ENCODE assay signal across 10 cellular contexts in genomic region chr11:68550485-68550817, GRCh38.
DNase-seq lines count a peak whose midpoint lies in the region; ATAC-seq and TF ChIP-seq lines count a peak whose summit lies in the region.
"Had no signal": no experiment of that assay in that cellular context is flagged by ENCODE, and none has a peak within 500 bp of the region (broad histone marks: within the 10 kb centered on the region; RNA-seq: fewer than 3 reads in every experiment).

No MANE protein-coding gene starts in this region.

- no peak for TF ChIP-seq CTCF in hepatocyte (IDR thresholded peaks at IDR 0.05; ENCODE audit: poor library complexity)

- no peak for DNase-seq in activated CD8-positive, alpha-beta memory T cell treated with anti-CD3 and anti-CD28 coated beads, Interleukin-2, amount 10 ng/mL, durations not matched to agents 7 days and 5 days
- DNase-seq in activated CD8-positive, alpha-beta memory T cell treated with anti-CD3 and anti-CD28 coated beads, Interleukin-2, amount 50 U/mL, for 48 hours = no peak
- peak; percentile 38 for DNase-seq in activated CD8-positive, alpha-beta T cell treated with anti-CD3 and anti-CD28 coated beads, Interleukin-2, amount 10 ng/mL, durations not matched to agents 7 days and 5 days
- DNase-seq in hepatocyte (ENCODE audit: low spot score) = no peak
- peak; percentile 49 for DNase-seq in stimulated activated naive CD8-positive, alpha-beta T cell treated with anti-CD3 and anti-CD28 coated beads, Interleukin-15, Interleukin-2, amounts not matched to agents 100 U/mL and 50 U/mL, for 24 hours
- DNase-seq in NCI-H446 (lab: John Stamatoyannopoulos, UW) = no peak
- no peak for DNase-seq in NCI-H1092 treated with DMSO at 0.1 percent for 48 hours (lab: John Stamatoyannopoulos, UW)
- no peak for DNase-seq in RPMI8226
- DNase-seq: adrenal gland had no signal

- H3K36me3 ChIP-seq in hepatocyte (replicated peaks; ENCODE audit: insufficient read depth, low read depth) = no peaks in the 10 kb centered on the region

- CTCF ChIA-PET in activated CD8-positive, alpha-beta memory T cell treated with anti-CD3 and anti-CD28 coated beads, Interleukin-2, amount 10 ng/mL, durations not matched to agents 7 days and 5 days (lab: Charles Lee) = interaction anchor here (1.0 kb wide), 1 partner anchor 33 kb away, joined by 3 read pairs; no protein-coding TSS in a partner anchor
- CTCF ChIA-PET in activated CD8-positive, alpha-beta T cell treated with anti-CD3 and anti-CD28 coated beads, Interleukin-2, amount 10 ng/mL, durations not matched to agents 7 days and 5 days (lab: Charles Lee) = interaction anchor here (0.9 to 1.2 kb wide), 4 partner anchors 27 to 90 kb away, joined by 3 to 5 read pairs (median 4); no protein-coding TSS in a partner anchor

- no peak overlapping the region for H3K4me3 ChIP-seq in hepatocyte
- H3K4me3 ChIP-seq: adrenal gland, K562 had no signal

- H3K79me2 ChIP-seq in hepatocyte = peaks cover 88% of the 10 kb centered on the region

- no peaks in the 10 kb centered on the region for H3K9me3 Mint-ChIP-seq in activated CD8-positive, alpha-beta memory T cell treated with anti-CD3 and anti-CD28 coated beads, Interleukin-2, amount 10 ng/mL, durations not matched to agents 7 days and 5 days (ENCODE audit: low read depth)
- H3K9me3 Mint-ChIP-seq in activated CD8-positive, alpha-beta T cell treated with anti-CD3 and anti-CD28 coated beads, Interleukin-2, amount 10 ng/mL, durations not matched to agents 7 days and 5 days (ENCODE audit: insufficient read depth) = no peaks in the 10 kb centered on the region

- peaks cover 40% of the 10 kb centered on the region for H3K4me1 Mint-ChIP-seq in activated CD8-positive, alpha-beta memory T cell treated with anti-CD3 and anti-CD28 coated beads, Interleukin-2, amount 10 ng/mL, durations not matched to agents 7 days and 5 days
- peaks cover 46% of the 10 kb centered on the region for H3K4me1 Mint-ChIP-seq in activated CD8-positive, alpha-beta T cell treated with anti-CD3 and anti-CD28 coated beads, Interleukin-2, amount 10 ng/mL, durations not matched to agents 7 days and 5 days (ENCODE audit: low read depth)

- ATAC-seq in activated CD8-positive, alpha-beta memory T cell treated with anti-CD3 and anti-CD28 coated beads, Interleukin-2, amount 10 ng/mL, durations not matched to agents 7 days and 5 days = no peak
- peak; percentile 57 for ATAC-seq in activated CD8-positive, alpha-beta T cell treated with anti-CD3 and anti-CD28 coated beads, Interleukin-2, amount 10 ng/mL, durations not matched to agents 7 days and 5 days
- ATAC-seq in stimulated activated naive CD8-positive, alpha-beta T cell treated with anti-CD3 and anti-CD28 coated beads, Interleukin-15, Interleukin-2, amounts not matched to agents 100 U/mL and 50 U/mL, for 24 hours = peak; percentile 48
- ATAC-seq: K562 had no signal

- H3K27ac Mint-ChIP-seq in activated CD8-positive, alpha-beta memory T cell treated with anti-CD3 and anti-CD28 coated beads, Interleukin-2, amount 10 ng/mL, durations not matched to agents 7 days and 5 days = peak overlapping the region; percentile 46
- peak overlapping the region; percentile 81 for H3K27ac Mint-ChIP-seq in activated CD8-positive, alpha-beta T cell treated with anti-CD3 and anti-CD28 coated beads, Interleukin-2, amount 10 ng/mL, durations not matched to agents 7 days and 5 days

- no peaks in the 10 kb centered on the region for H3K27me3 ChIP-seq in hepatocyte
- H3K27me3 ChIP-seq: adrenal gland had no signal

- H3K36me3 Mint-ChIP-seq in activated CD8-positive, alpha-beta memory T cell treated with anti-CD3 and anti-CD28 coated beads, Interleukin-2, amount 10 ng/mL, durations not matched to agents 7 days and 5 days = peaks cover 51% of the 10 kb centered on the region
- peaks cover 72% of the 10 kb centered on the region for H3K36me3 Mint-ChIP-seq in activated CD8-positive, alpha-beta T cell treated with anti-CD3 and anti-CD28 coated beads, Interleukin-2, amount 10 ng/mL, durations not matched to agents 7 days and 5 days (ENCODE audit: low read depth)

- POLR2A ChIA-PET in activated CD8-positive, alpha-beta T cell treated with anti-CD3 and anti-CD28 coated beads, Interleukin-2, amount 10 ng/mL, durations not matched to agents 7 days and 5 days (lab: Charles Lee) = interaction anchor here (0.6 kb wide), 1 partner anchor 1234 kb away, joined by 3 read pairs; no protein-coding TSS in a partner anchor

- no peak overlapping the region for H3K4me2 ChIP-seq in hepatocyte

- no peaks in the 10 kb centered on the region for H3K9me3 ChIP-seq in hepatocyte (ENCODE audit: low read depth)
- H3K9me3 ChIP-seq: adrenal gland had no signal

- 82% methylated on average over 4 of the region's 4 CpGs for WGBS in hepatocyte (ENCODE audit: low lambda C conversion rate, missing lambda C conversion rate)

- no peaks in the 10 kb centered on the region for H3K9me2 ChIP-seq in hepatocyte (replicated peaks; ENCODE audit: insufficient read depth)

- H3K27me3 Mint-ChIP-seq in activated CD8-positive, alpha-beta memory T cell treated with anti-CD3 and anti-CD28 coated beads, Interleukin-2, amount 10 ng/mL, durations not matched to agents 7 days and 5 days = no peaks in the 10 kb centered on the region
- H3K27me3 Mint-ChIP-seq in activated CD8-positive, alpha-beta T cell treated with anti-CD3 and anti-CD28 coated beads, Interleukin-2, amount 10 ng/mL, durations not matched to agents 7 days and 5 days (ENCODE audit: low read depth) = no peaks in the 10 kb centered on the region

- peaks cover 7% of the 10 kb centered on the region for H3K4me1 ChIP-seq in hepatocyte (ENCODE audit: insufficient read depth)

- no peak overlapping the region for H3K4me3 Mint-ChIP-seq in activated CD8-positive, alpha-beta memory T cell treated with anti-CD3 and anti-CD28 coated beads, Interleukin-2, amount 10 ng/mL, durations not matched to agents 7 days and 5 days
- H3K4me3 Mint-ChIP-seq in activated CD8-positive, alpha-beta T cell treated with anti-CD3 and anti-CD28 coated beads, Interleukin-2, amount 10 ng/mL, durations not matched to agents 7 days and 5 days = peak overlapping the region; percentile 41

- peaks cover 23% of the 10 kb centered on the region for H4K20me1 ChIP-seq in hepatocyte (ENCODE audit: insufficient read depth, poor library complexity, severe bottlenecking)

- H2AFZ ChIP-seq in hepatocyte = no peak overlapping the region

- peak overlapping the region; percentile 69 for H3K27ac ChIP-seq in hepatocyte

Comparison
In these comparisons a context has a peak if more than half of its experiments do, and no peak if none do; other contexts are left out.
1. DNase-seq: peak in activated CD8-positive, alpha-beta T cell treated with anti-CD3 and anti-CD28 coated beads, Interleukin-2, amount 10 ng/mL, durations not matched to agents 7 days and 5 days (single experiment) and stimulated activated naive CD8-positive, alpha-beta T cell treated with anti-CD3 and anti-CD28 coated beads, Interleukin-15, Interleukin-2, amounts not matched to agents 100 U/mL and 50 U/mL, for 24 hours (single experiment); none in activated CD8-positive, alpha-beta memory T cell treated with anti-CD3 and anti-CD28 coated beads, Interleukin-2, amount 10 ng/mL, durations not matched to agents 7 days and 5 days (single experiment), activated CD8-positive, alpha-beta memory T cell treated with anti-CD3 and anti-CD28 coated beads, Interleukin-2, amount 50 U/mL, for 48 hours (single experiment), hepatocyte (single experiment), NCI-H446 (0 of 2), NCI-H1092 treated with DMSO at 0.1 percent for 48 hours (single experiment) and RPMI8226 (single experiment).